1 cellular context compared by ENCODE assay signal in genomic region chr9:134364391-134365114, GRCh38.
TF ChIP-seq lines count a peak whose summit lies in the region.

No MANE protein-coding gene starts in this region.

TF ChIP-seq in IMR-90, 13 proteins besides CTCF, POLR2A, EP300 and RAD21 (continued from another document):
- no peak for TF ChIP-seq ELK1 (IDR thresholded peaks at IDR 0.05; ENCODE audit: borderline replicate concordance, low read depth, low read length)
TF ChIP-seq in IMR-90: peak in this region for 0.
